ENCODE assay signal across 20 cellular contexts in genomic region chr2:25322313-25322712, GRCh38. TPM values are rescaled to one million over a fixed set of nuclear protein-coding genes. Genes with fewer than 3 reads are reported as not detected.
A peak's percentile ranks its signal among the peaks of the same experiment; 100 is the strongest.
DNase-seq lines count a peak whose midpoint lies in the region; ATAC-seq, FAIRE-seq and TF ChIP-seq lines count a peak whose summit lies in the region.
"Had no signal": no experiment of that assay in that cellular context is flagged by ENCODE, and none has a peak within 500 bp of the region (broad histone marks: within the 10 kb centered on the region; RNA-seq: fewer than 3 reads in every experiment).

No MANE protein-coding gene starts in this region.

- in situ Hi-C loops in K562 (cut with MboI): no loop called here

- H3K79me2 ChIP-seq in K562 (ENCODE audit: control insufficient read depth, insufficient read depth, low read length) (no peaks in the 10 kb centered on the region), osteoblast (ENCODE audit: insufficient read depth, low read length) (peaks cover 25% of the 10 kb centered on the region)

- POLR2A ChIA-PET in activated CD8-positive, alpha-beta T cell treated with anti-CD3 and anti-CD28 coated beads for 36 hours (lab: Charles Lee): interaction anchor here (0.5 to 1.5 kb wide), 7 partner anchors 9 to 280 kb away, joined by 3 read pairs; no protein-coding TSS in a partner anchor
- POLR2A ChIA-PET in K562 (lab: Yijun Ruan, JAX): no interaction called here

- H3K4me3 Mint-ChIP-seq in activated naive CD4-positive, alpha-beta T cell treated with anti-CD3 and anti-CD28 coated beads for 36 hours: peak overlapping the region; percentile 34
- H3K4me3 Mint-ChIP-seq in activated naive CD4-positive, alpha-beta T cell treated with anti-CD3 and anti-CD28 coated beads, Interleukin-2, amount 10 ng/mL, durations not matched to agents 7 days and 5 days: no peak overlapping the region
- peak overlapping the region; percentile 65 for H3K4me3 Mint-ChIP-seq in activated CD8-positive, alpha-beta T cell treated with anti-CD3 and anti-CD28 coated beads for 36 hours
- H3K4me3 Mint-ChIP-seq: WTC11 had no signal

- no peak for TF ChIP-seq CTCF in activated CD8-positive, alpha-beta T cell treated with anti-CD3 and anti-CD28 coated beads for 36 hours (IDR thresholded peaks at IDR 0.05)
- TF ChIP-seq CTCF in K562 (IDR thresholded peaks at IDR 0.05 in 2 of 3, conservative IDR thresholded peaks at IDR 0.05 in 1 of 3; ENCODE audit: insufficient read depth in 2 of 3, low read depth in 1 of 3, low read length in 3 of 3): no peak
- TF ChIP-seq CTCF in osteoblast (IDR thresholded peaks at IDR 0.05; ENCODE audit: extremely low read depth, low read depth, low read length): no peak

- TF ChIP-seq EP300 in K562 (IDR thresholded peaks at IDR 0.05; ENCODE audit: low read length): no peak

- peaks cover 15% of the 10 kb centered on the region for H3K9me3 Mint-ChIP-seq in activated naive CD4-positive, alpha-beta T cell treated with anti-CD3 and anti-CD28 coated beads for 36 hours
- peaks cover 17% of the 10 kb centered on the region for H3K9me3 Mint-ChIP-seq in activated naive CD4-positive, alpha-beta T cell treated with anti-CD3 and anti-CD28 coated beads, Interleukin-2, amount 10 ng/mL, durations not matched to agents 7 days and 5 days
- H3K9me3 Mint-ChIP-seq in activated CD8-positive, alpha-beta T cell treated with anti-CD3 and anti-CD28 coated beads for 36 hours: peaks cover 12% of the 10 kb centered on the region

- H3K9ac ChIP-seq in K562 (ENCODE audit: insufficient read depth in 1 of 2, low read depth in 2 of 2, low read length in 2 of 2): no peak overlapping the region
- H3K9ac ChIP-seq: SK-N-SH had no signal

- FAIRE-seq in K562 (lab: Jason Lieb, UNC): no peak
- FAIRE-seq: G401.6 had no signal

- H3K36me3 ChIP-seq in K562 (ENCODE audit: control insufficient read depth, insufficient read depth, low read length) (no peaks in the 10 kb centered on the region), osteoblast (ENCODE audit: insufficient read depth, low read length) (no peaks in the 10 kb centered on the region)
- H3K36me3 ChIP-seq: cardiac muscle cell had no signal

- no peak for TF ChIP-seq POLR2A in K562 (conservative IDR thresholded peaks at IDR 0.05)

- WGBS in K562 (ENCODE audit: insufficient coverage, low coverage, missing lambda C conversion rate): 6% methylated on average over 8 of the region's 9 CpGs

- H3K4me1 ChIP-seq in K562 (replicated peaks in 1 of 2; ENCODE audit: control insufficient read depth in 2 of 2, insufficient read depth in 2 of 2, low read length in 2 of 2) (peaks cover 0 to 3% of the 10 kb centered on the region in 2 experiments; a peak in 1 of 5 replicates), osteoblast (ENCODE audit: insufficient read depth, low read length) (peaks cover 13% of the 10 kb centered on the region)

- H3K27me3 Mint-ChIP-seq in activated naive CD4-positive, alpha-beta T cell treated with anti-CD3 and anti-CD28 coated beads for 36 hours (ENCODE audit: low read depth): no peaks in the 10 kb centered on the region
- no peaks in the 10 kb centered on the region for H3K27me3 Mint-ChIP-seq in activated naive CD4-positive, alpha-beta T cell treated with anti-CD3 and anti-CD28 coated beads, Interleukin-2, amount 10 ng/mL, durations not matched to agents 7 days and 5 days
- no peaks in the 10 kb centered on the region for H3K27me3 Mint-ChIP-seq in activated CD8-positive, alpha-beta T cell treated with anti-CD3 and anti-CD28 coated beads for 36 hours

- BruUV-seq in K562 (replicated peaks; lab: Mats Ljungman, UMichigan): no TSS peak

- no peaks in the 10 kb centered on the region for H3K9me1 ChIP-seq in K562 (ENCODE audit: control insufficient read depth, insufficient read depth, low read length)

- no peak for TF ChIP-seq RAD21 in K562 (CRISPR knock-in tag; conservative IDR thresholded peaks at IDR 0.05 in 1 of 2, IDR thresholded peaks at IDR 0.05 in 1 of 2)

- no peak overlapping the region for H3K4me3 ChIP-seq in K562
- H3K4me3 ChIP-seq in osteoblast (ENCODE audit: insufficient read depth, low read length): no peak overlapping the region
- H3K4me3 ChIP-seq: cardiac muscle cell, hepatocyte, MG63 had no signal

- peaks cover 66% of the 10 kb centered on the region for H3K4me1 Mint-ChIP-seq in activated naive CD4-positive, alpha-beta T cell treated with anti-CD3 and anti-CD28 coated beads for 36 hours (ENCODE audit: low read depth)
- peaks cover 19% of the 10 kb centered on the region for H3K4me1 Mint-ChIP-seq in activated naive CD4-positive, alpha-beta T cell treated with anti-CD3 and anti-CD28 coated beads, Interleukin-2, amount 10 ng/mL, durations not matched to agents 7 days and 5 days
- H3K4me1 Mint-ChIP-seq in activated CD8-positive, alpha-beta T cell treated with anti-CD3 and anti-CD28 coated beads for 36 hours (ENCODE audit: low read depth): peaks cover 70% of the 10 kb centered on the region

- H3K4me2 ChIP-seq in K562 (ENCODE audit: insufficient read depth, low read length) (no peak overlapping the region), osteoblast (ENCODE audit: insufficient read depth, low read length) (no peak overlapping the region)
- H3K4me2 ChIP-seq: hepatocyte, SK-N-SH had no signal

- peaks cover 26% of the 10 kb centered on the region for H3K36me3 Mint-ChIP-seq in activated naive CD4-positive, alpha-beta T cell treated with anti-CD3 and anti-CD28 coated beads for 36 hours (ENCODE audit: low read depth)
- peaks cover 37% of the 10 kb centered on the region for H3K36me3 Mint-ChIP-seq in activated naive CD4-positive, alpha-beta T cell treated with anti-CD3 and anti-CD28 coated beads, Interleukin-2, amount 10 ng/mL, durations not matched to agents 7 days and 5 days
- peaks cover 42% of the 10 kb centered on the region for H3K36me3 Mint-ChIP-seq in activated CD8-positive, alpha-beta T cell treated with anti-CD3 and anti-CD28 coated beads for 36 hours (ENCODE audit: low read depth)

- peak; percentile 46 for ATAC-seq in activated CD8-positive, alpha-beta T cell treated with anti-CD3 and anti-CD28 coated beads for 36 hours
- no peak; the same call in 2 of the 3 replicates for ATAC-seq in K562
- ATAC-seq: PC-3 had no signal

- DNase-seq in activated naive CD4-positive, alpha-beta T cell treated with anti-CD3 and anti-CD28 coated beads for 36 hours: no peak
- DNase-seq in activated naive CD4-positive, alpha-beta T cell treated with anti-CD3 and anti-CD28 coated beads, Interleukin-2, amount 10 ng/mL, durations not matched to agents 7 days and 5 days: no peak
- DNase-seq in activated CD8-positive, alpha-beta T cell treated with anti-CD3 and anti-CD28 coated beads for 36 hours: peak; percentile 74
- DNase-seq in K562 (ENCODE audit: extremely low read depth in 1 of 4, low spot score in 3 of 4) (no peak), NCI-H2107 treated with DMSO at 0.1 percent for 48 hours (lab: John Stamatoyannopoulos, UW; ENCODE audit: unreplicated experiment) (no peak), OCI-M1 (lab: John Stamatoyannopoulos, UW) (no peak), osteoblast (ENCODE audit: insufficient read length, low spot score, missing footprints) (no peak)
- DNase-seq in stimulated activated CD8-positive, alpha-beta memory T cell treated with anti-CD3 and anti-CD28 coated beads, Interleukin-4, amount 100 ng/mL, for 48 hours: peak; percentile 53
- DNase-seq: effector CD8-positive, alpha-beta T cell; HCEC 1CT; MG63; midbrain; NCI-H187 treated with DMSO at 0.1 percent for 48 hours; NCI-H510A treated with DMSO at 0.1 percent for 48 hours; PC-3; SK-N-SH had no signal

- H2AFZ ChIP-seq in K562 (ENCODE audit: low read depth, low read length) (no peak overlapping the region), osteoblast (ENCODE audit: low read length) (no peak overlapping the region)
- H2AFZ ChIP-seq: hepatocyte had no signal

- intact Hi-C loops in activated naive CD4-positive, alpha-beta T cell treated with anti-CD3 and anti-CD28 coated beads for 36 hours (cut with micrococcal nuclease): loop anchor here (1.0 kb wide), 1 partner anchor 8 kb away; no protein-coding TSS in a partner anchor
- intact Hi-C loops in activated CD8-positive, alpha-beta T cell treated with anti-CD3 and anti-CD28 coated beads for 36 hours (cut with micrococcal nuclease): no loop called here
- intact Hi-C loops in K562 (cut with micrococcal nuclease): no loop called here

- H3K9me3 ChIP-seq in K562 (replicated peaks; ENCODE audit: control insufficient read depth, insufficient read depth, low read depth, low read length) (no peaks in the 10 kb centered on the region; the same call in 1 of the 2 replicates), osteoblast (ENCODE audit: low read depth, low read length) (peaks cover 12% of the 10 kb centered on the region)
- H3K9me3 ChIP-seq: MG63 had no signal

- peaks cover 21 to 63% of the 10 kb centered on the region in 2 experiments for H3K27me3 ChIP-seq in K562 (ENCODE audit: control insufficient read depth in 2 of 2, insufficient read depth in 2 of 2, low read length in 2 of 2)
- no peaks in the 10 kb centered on the region for H3K27me3 ChIP-seq in osteoblast (ENCODE audit: insufficient read depth, low read length)
- H3K27me3 ChIP-seq: cardiac muscle cell, hepatocyte, MG63 had no signal

- peak overlapping the region; percentile 91 for H3K27ac Mint-ChIP-seq in activated naive CD4-positive, alpha-beta T cell treated with anti-CD3 and anti-CD28 coated beads for 36 hours
- H3K27ac Mint-ChIP-seq in activated naive CD4-positive, alpha-beta T cell treated with anti-CD3 and anti-CD28 coated beads, Interleukin-2, amount 10 ng/mL, durations not matched to agents 7 days and 5 days: no peak overlapping the region
- peak overlapping the region; percentile 97 for H3K27ac Mint-ChIP-seq in activated CD8-positive, alpha-beta T cell treated with anti-CD3 and anti-CD28 coated beads for 36 hours
- H3K27ac Mint-ChIP-seq: WTC11 had no signal

- H3K27ac ChIP-seq in K562 (ENCODE audit: extremely low read depth, low read depth, low read length) (no peak overlapping the region), osteoblast (ENCODE audit: low read depth, low read length) (no peak overlapping the region)
- H3K27ac ChIP-seq: cardiac muscle cell had no signal

- 0 out of 2 replicates have a peak, but pooled peaks cover 3% of the 10 kb centered on the region for H4K20me1 ChIP-seq in K562 (replicated peaks; ENCODE audit: control insufficient read depth, insufficient read depth, low read length)
- peaks cover 49% of the 10 kb centered on the region for H4K20me1 ChIP-seq in osteoblast (ENCODE audit: insufficient read depth, low read length)

- CTCF ChIA-PET in activated naive CD4-positive, alpha-beta T cell treated with anti-CD3 and anti-CD28 coated beads for 36 hours (lab: Charles Lee): interaction anchor here (1.8 to 3.9 kb wide), 3 partner anchors 9 to 54 kb away, joined by 7 to 19 read pairs (median 7); no protein-coding TSS in a partner anchor
- CTCF ChIA-PET in activated naive CD4-positive, alpha-beta T cell treated with anti-CD3 and anti-CD28 coated beads, Interleukin-2, amount 10 ng/mL, durations not matched to agents 7 days and 5 days (lab: Charles Lee): no interaction called here
- CTCF ChIA-PET in activated CD8-positive, alpha-beta T cell treated with anti-CD3 and anti-CD28 coated beads for 36 hours (lab: Charles Lee): interaction anchor here (1.0 to 3.8 kb wide), 4 partner anchors 13 to 40 kb away, joined by 3 to 24 read pairs (median 13); no protein-coding TSS in a partner anchor
- CTCF ChIA-PET in K562 (lab: Yijun Ruan, JAX; ENCODE audit: low intra/inter-chr PET ratio): no interaction called here

RNA-seq across cellular contexts. Expression of gene DNMT3A, which starts 19.4 kb away (rescaled TPM):
- 10 to 100 TPM; 53.0 to 53.5 TPM for total RNA-seq in activated naive CD4-positive, alpha-beta T cell treated with anti-CD3 and anti-CD28 coated beads for 36 hours
- 10 to 100 TPM; 84.8 to 97.8 TPM for total RNA-seq in activated CD8-positive, alpha-beta T cell treated with anti-CD3 and anti-CD28 coated beads for 36 hours
- 17.3 and 36.0 TPM in 2 replicates for total RNA-seq in K562 (2011; cell fraction: chromatin; rRNA removed; ENCODE audit: low replicate concordance)
- total RNA-seq in K562 (2011; cell fraction: nucleolus; rRNA removed): 20.7 and 22.2 TPM in 2 replicates
- total RNA-seq in K562 (2011; cell fraction: nucleoplasm; rRNA removed): 15.0 and 23.5 TPM in 2 replicates
- total RNA-seq in K562 (2014; rRNA removed) (6.3 and 7.0 TPM in 2 replicates), K562 (2014; rRNA removed; fragmentation: Illumina TruSeq; extraction: Trizol) (3.7 and 4.4 TPM in 2 replicates), K562 (2015; rRNA removed; fragmentation: Illumina TruSeq; extraction: Trizol) (4.5 and 5.0 TPM in 2 replicates), K562 (2021) (13.5 and 16.0 TPM in 2 replicates), osteoblast (14.7 and 18.5 TPM in 2 replicates)
- polyA plus RNA-seq in K562 (2011; rRNA removed) (4.6 and 4.8 TPM in 2 replicates), K562 (2014; fragmentation: Illumina TruSeq; extraction: Trizol) (5.9 and 6.1 TPM in 2 replicates), K562 (2014; fragmentation: Nextera tagmentation; extraction: Ambion mirVana) (1 to 10 TPM; 3.0 to 8.7 TPM), K562 (2014; rRNA removed) (6.2 and 9.4 TPM in 2 replicates)
- 5.2 TPM in 2 replicates for polyA plus RNA-seq in K562 (2011; cell fraction: cytosol; rRNA removed)
- polyA plus RNA-seq in K562 (2011; cell fraction: nucleus; rRNA removed): 13.6 and 23.1 TPM in 2 replicates
- 7.3 and 8.9 TPM in 2 replicates for polyA plus RNA-seq in K562 (2012)
- polyA minus RNA-seq in K562 (2011; rRNA and poly(A)+ RNA removed): 7.9 and 9.0 TPM in 2 replicates
- 10.6 and 17.4 TPM in 2 replicates for polyA minus RNA-seq in K562 (2011; cell fraction: cytosol; rRNA and poly(A)+ RNA removed)
- polyA minus RNA-seq in K562 (2011; cell fraction: nucleus; rRNA and poly(A)+ RNA removed): 9.6 and 10.0 TPM in 2 replicates

Comparison
In these comparisons a context has a peak if more than half of its experiments do, and no peak if none do; other contexts are left out.
1. CTCF ChIA-PET loops: an anchor here in activated naive CD4-positive, alpha-beta T cell treated with anti-CD3 and anti-CD28 coated beads for 36 hours (1.8 to 3.9 kb wide) and activated CD8-positive, alpha-beta T cell treated with anti-CD3 and anti-CD28 coated beads for 36 hours (1.0 to 3.8 kb wide); none called in activated naive CD4-positive, alpha-beta T cell treated with anti-CD3 and anti-CD28 coated beads, Interleukin-2, amount 10 ng/mL, durations not matched to agents 7 days and 5 days and K562.
2. DNase-seq: peak in activated CD8-positive, alpha-beta T cell treated with anti-CD3 and anti-CD28 coated beads for 36 hours (single experiment) and stimulated activated CD8-positive, alpha-beta memory T cell treated with anti-CD3 and anti-CD28 coated beads, Interleukin-4, amount 100 ng/mL, for 48 hours (single experiment); none in activated naive CD4-positive, alpha-beta T cell treated with anti-CD3 and anti-CD28 coated beads for 36 hours (single experiment), activated naive CD4-positive, alpha-beta T cell treated with anti-CD3 and anti-CD28 coated beads, Interleukin-2, amount 10 ng/mL, durations not matched to agents 7 days and 5 days (single experiment), K562 (0 of 4), NCI-H2107 treated with DMSO at 0.1 percent for 48 hours (single experiment), OCI-M1 (single experiment) and osteoblast (single experiment).